In the genomic region with DNA sequence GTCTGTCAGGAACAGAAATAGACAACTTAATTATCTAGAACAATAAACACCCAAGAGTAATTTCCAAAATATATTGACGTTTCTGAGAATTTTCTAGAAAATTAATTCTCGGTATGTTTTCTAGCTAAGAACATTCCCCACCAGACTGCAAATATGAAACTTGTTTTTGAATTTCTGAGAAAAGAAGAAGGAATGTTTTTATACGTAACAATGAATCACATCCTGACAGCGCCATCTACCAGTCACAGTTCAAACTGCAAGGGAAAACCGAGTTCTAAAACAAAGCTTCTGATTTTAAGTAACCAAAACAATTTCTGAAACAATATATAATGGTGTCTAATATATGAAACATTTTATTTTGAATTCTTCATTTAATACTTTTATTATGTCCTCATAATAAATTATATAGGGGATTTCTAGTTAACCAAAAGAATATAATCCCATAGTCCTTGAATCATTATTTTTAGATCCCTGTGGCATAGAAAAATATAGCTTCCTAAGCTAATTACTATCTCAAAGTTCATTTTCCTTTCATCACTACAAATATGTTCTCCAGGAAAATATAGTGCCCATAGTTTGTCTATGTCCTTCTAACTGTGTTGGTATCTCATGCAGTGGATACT, we compare ENCODE assay signal across 9 cellular contexts. TPM values are rescaled to one million over a fixed set of nuclear protein-coding genes. Genes with fewer than 3 reads are reported as not detected.
A peak's percentile ranks its signal among the peaks of the same experiment; 100 is the strongest.
DNase-seq lines count a peak whose midpoint lies in the region; ATAC-seq lines count a peak whose summit lies in the region.
"Had no signal": no experiment of that assay in that cellular context is flagged by ENCODE, and none has a peak within 500 bp of the region (broad histone marks: within the 10 kb centered on the region; RNA-seq: fewer than 3 reads in every experiment).

No MANE protein-coding gene starts in this region.

- H3K9me3 Mint-ChIP-seq in activated T-helper 17 cell treated with anti-CD3 and anti-CD28 coated beads, Interleukin-2, amount 50 U/mL, for 72 hours: peaks cover 4% of the 10 kb centered on the region
- H3K9me3 Mint-ChIP-seq: activated naive CD8-positive, alpha-beta T cell treated with anti-CD3 and anti-CD28 coated beads, Interleukin-2, amount 10 ng/mL, durations not matched to agents 7 days and 5 days had no signal

- H3K4me1 Mint-ChIP-seq in activated T-helper 17 cell treated with anti-CD3 and anti-CD28 coated beads, Interleukin-2, amount 50 U/mL, for 72 hours: no peaks in the 10 kb centered on the region
- H3K4me1 Mint-ChIP-seq: activated naive CD8-positive, alpha-beta T cell treated with anti-CD3 and anti-CD28 coated beads, Interleukin-2, amount 10 ng/mL, durations not matched to agents 7 days and 5 days had no signal

- H3K36me3 Mint-ChIP-seq in activated T-helper 17 cell treated with anti-CD3 and anti-CD28 coated beads, Interleukin-2, amount 50 U/mL, for 72 hours (ENCODE audit: low read depth): no peaks in the 10 kb centered on the region
- H3K36me3 Mint-ChIP-seq: activated naive CD8-positive, alpha-beta T cell treated with anti-CD3 and anti-CD28 coated beads, Interleukin-2, amount 10 ng/mL, durations not matched to agents 7 days and 5 days had no signal

- H3K27me3 Mint-ChIP-seq in activated T-helper 17 cell treated with anti-CD3 and anti-CD28 coated beads, Interleukin-2, amount 50 U/mL, for 72 hours: no peaks in the 10 kb centered on the region
- H3K27me3 Mint-ChIP-seq: activated naive CD8-positive, alpha-beta T cell treated with anti-CD3 and anti-CD28 coated beads, Interleukin-2, amount 10 ng/mL, durations not matched to agents 7 days and 5 days had no signal

- no peak overlapping the region for H3K4me3 Mint-ChIP-seq in activated T-helper 17 cell treated with anti-CD3 and anti-CD28 coated beads, Interleukin-2, amount 50 U/mL, for 72 hours
- H3K4me3 Mint-ChIP-seq: activated naive CD8-positive, alpha-beta T cell treated with anti-CD3 and anti-CD28 coated beads, Interleukin-2, amount 10 ng/mL, durations not matched to agents 7 days and 5 days had no signal

- no peak overlapping the region for H3K27ac Mint-ChIP-seq in activated T-helper 17 cell treated with anti-CD3 and anti-CD28 coated beads, Interleukin-2, amount 50 U/mL, for 72 hours
- H3K27ac Mint-ChIP-seq: activated naive CD8-positive, alpha-beta T cell treated with anti-CD3 and anti-CD28 coated beads, Interleukin-2, amount 10 ng/mL, durations not matched to agents 7 days and 5 days had no signal

- DNase-seq in SHP77 (lab: John Stamatoyannopoulos, UW): peak; percentile 25 to 63
- no peak for DNase-seq in SHP77 treated with DMSO at 0.1 percent for 48 hours (lab: John Stamatoyannopoulos, UW)
- peak; percentile 34 for DNase-seq in M059J (ENCODE audit: low read depth)
- DNase-seq in SW480 (ENCODE audit: low spot score): peak; percentile 31
- DNase-seq in glomerular visceral epithelial cell (ENCODE audit: extremely low spot score): peak; percentile 62
- DNase-seq in superior temporal gyrus (ENCODE audit: extremely low spot score): peak; percentile 85
- DNase-seq: activated naive CD8-positive, alpha-beta T cell treated with anti-CD3 and anti-CD28 coated beads, Interleukin-2, amount 10 ng/mL, durations not matched to agents 7 days and 5 days had no signal

- no peak for ATAC-seq in activated T-helper 17 cell treated with anti-CD3 and anti-CD28 coated beads, Interleukin-2, amount 50 U/mL, for 72 hours (replicated peaks)
- ATAC-seq in HG02981 (IDR thresholded peaks at IDR 0.05; ENCODE audit: unreplicated experiment): no peak

RNA-seq across cellular contexts. Expression of a gene that starts 34.5 kb away (rescaled TPM):
- total RNA-seq in M059J (2014; rRNA removed; shearing (Covaris generic)): not detected in 2 replicates
- total RNA-seq in activated T-helper 17 cell treated with anti-CD3 and anti-CD28 coated beads, Interleukin-2, amount 50 U/mL, for 72 hours: not detected
- total RNA-seq: activated naive CD8-positive, alpha-beta T cell treated with anti-CD3 and anti-CD28 coated beads, Interleukin-2, amount 10 ng/mL, durations not matched to agents 7 days and 5 days had no signal
